Comparison of ENCODE assay signal across 21 cellular contexts in genomic region chr3:24375947-24376384, GRCh38.
DNase-seq lines count a peak whose midpoint lies in the region; ATAC-seq and TF ChIP-seq lines count a peak whose summit lies in the region.
"Had no signal": no experiment of that assay in that cellular context is flagged by ENCODE, and none has a peak within 500 bp of the region (broad histone marks: within the 10 kb centered on the region; RNA-seq: fewer than 3 reads in every experiment).

No MANE protein-coding gene starts in this region.

- no peaks in the 10 kb centered on the region for H3K4me1 Mint-ChIP-seq in activated naive CD4-positive, alpha-beta T cell treated with anti-CD3 and anti-CD28 coated beads, Interleukin-2, amount 10 ng/mL, durations not matched to agents 7 days and 5 days
- H3K4me1 Mint-ChIP-seq: stimulated activated memory B cell treated with anti-CD40 and anti-IgM and Interleukin-4, amounts not matched to agents 10 μg/mL and 1 μg/mL and 100 μg/mL, for 72 hours; T-cell had no signal

- H3K27ac Mint-ChIP-seq in activated naive CD4-positive, alpha-beta T cell treated with anti-CD3 and anti-CD28 coated beads, Interleukin-2, amount 10 ng/mL, durations not matched to agents 7 days and 5 days = no peak overlapping the region
- H3K27ac Mint-ChIP-seq: activated CD8-positive, alpha-beta T cell treated with anti-CD3 and anti-CD28 coated beads, Interleukin-2, amount 10 ng/mL, durations not matched to agents 7 days and 5 days; stimulated activated memory B cell treated with anti-CD40 and anti-IgM and Interleukin-4, amounts not matched to agents 10 μg/mL and 1 μg/mL and 100 μg/mL, for 72 hours; T-cell had no signal

- no peaks in the 10 kb centered on the region for H3K9me3 ChIP-seq in colonic mucosa
- no peaks in the 10 kb centered on the region for H3K9me3 ChIP-seq in muscle layer of colon (ENCODE audit: low read length)
- no peaks in the 10 kb centered on the region for H3K9me3 ChIP-seq in tibial artery
- H3K9me3 ChIP-seq: Peyer's patch, SJCRH30, testis had no signal

- H3K36me3 ChIP-seq in colonic mucosa (no peaks in the 10 kb centered on the region), muscle layer of colon (ENCODE audit: insufficient read depth, low read length) (no peaks in the 10 kb centered on the region), tibial artery (no peaks in the 10 kb centered on the region)
- H3K36me3 ChIP-seq: Peyer's patch, SJCRH30 had no signal

- DNase-seq in NCI-H69 (lab: John Stamatoyannopoulos, UW) = peak; percentile 48
- DNase-seq in colonic mucosa = peak; percentile 57
- no peak for DNase-seq in tibial artery
- no peak for DNase-seq in activated naive CD4-positive, alpha-beta T cell treated with anti-CD3 and anti-CD28 coated beads, Interleukin-2, amount 10 ng/mL, durations not matched to agents 7 days and 5 days
- no peak for DNase-seq in C1 segment of cervical spinal cord (lab: John Stamatoyannopoulos, UW)
- DNase-seq: activated CD4-positive, alpha-beta T cell treated with anti-CD3 and anti-CD28 coated beads for 1 hour; activated CD8-positive, alpha-beta T cell treated with anti-CD3 and anti-CD28 coated beads, Interleukin-2, amount 10 ng/mL, durations not matched to agents 7 days and 5 days; activated gamma-delta T cell; glutamatergic neuron; kidney glomerular epithelial cell; NCI-H510A; nucleus accumbens; Peyer's patch; retina; stimulated activated CD4-positive, alpha-beta T cell treated with anti-CD3 and anti-CD28 coated beads, Interleukin-2, amount 100 ng/mL, for 48 hours; T-cell; testis had no signal

- H3K4me1 ChIP-seq in colonic mucosa = peaks cover 4% of the 10 kb centered on the region
- H3K4me1 ChIP-seq in muscle layer of colon (ENCODE audit: insufficient read depth, low read length) = peaks cover 54% of the 10 kb centered on the region
- peaks cover 0 to 67% (median 26%) of the 10 kb centered on the region in 4 donors for H3K4me1 ChIP-seq in tibial artery
- H3K4me1 ChIP-seq: Peyer's patch, testis had no signal

- no peak for TF ChIP-seq CTCF in colonic mucosa (IDR thresholded peaks at IDR 0.05)
- no peak for TF ChIP-seq CTCF in tibial artery (IDR thresholded peaks at IDR 0.05)

- CTCF ChIA-PET in activated naive CD4-positive, alpha-beta T cell treated with anti-CD3 and anti-CD28 coated beads, Interleukin-2, amount 10 ng/mL, durations not matched to agents 7 days and 5 days (lab: Charles Lee) = no interaction called here

- H3K27ac ChIP-seq in colonic mucosa = no peak overlapping the region
- H3K27ac ChIP-seq in muscle layer of colon (ENCODE audit: low read depth, low read length) = peak overlapping the region; percentile 36
- H3K27ac ChIP-seq in tibial artery = peak overlapping the region; percentile 54 to 58
- H3K27ac ChIP-seq: Peyer's patch, SJCRH30, testis had no signal

- H3K36me3 Mint-ChIP-seq in activated naive CD4-positive, alpha-beta T cell treated with anti-CD3 and anti-CD28 coated beads, Interleukin-2, amount 10 ng/mL, durations not matched to agents 7 days and 5 days = no peaks in the 10 kb centered on the region
- H3K36me3 Mint-ChIP-seq: stimulated activated memory B cell treated with anti-CD40 and anti-IgM and Interleukin-4, amounts not matched to agents 10 μg/mL and 1 μg/mL and 100 μg/mL, for 72 hours; T-cell had no signal

- no peaks in the 10 kb centered on the region for H3K9me3 Mint-ChIP-seq in activated naive CD4-positive, alpha-beta T cell treated with anti-CD3 and anti-CD28 coated beads, Interleukin-2, amount 10 ng/mL, durations not matched to agents 7 days and 5 days
- H3K9me3 Mint-ChIP-seq: stimulated activated memory B cell treated with anti-CD40 and anti-IgM and Interleukin-4, amounts not matched to agents 10 μg/mL and 1 μg/mL and 100 μg/mL, for 72 hours; T-cell had no signal

- intact Hi-C loops in colonic mucosa (cut with DNase I) = no loop called here
- intact Hi-C loops in tibial artery (cut with DNase I; ENCODE audit: low total_unique reads) = no loop called here

- no peaks in the 10 kb centered on the region for H3K27me3 Mint-ChIP-seq in activated naive CD4-positive, alpha-beta T cell treated with anti-CD3 and anti-CD28 coated beads, Interleukin-2, amount 10 ng/mL, durations not matched to agents 7 days and 5 days

- no peaks in the 10 kb centered on the region for H3K27me3 ChIP-seq in colonic mucosa
- H3K27me3 ChIP-seq in muscle layer of colon (ENCODE audit: control insufficient read depth in 1 of 2, insufficient read depth in 2 of 2, low read length in 2 of 2) = no peaks in the 10 kb centered on the region
- H3K27me3 ChIP-seq in tibial artery = no peaks in the 10 kb centered on the region
- H3K27me3 ChIP-seq: Peyer's patch, SJCRH30, testis had no signal

- ATAC-seq in HG03521 (IDR thresholded peaks at IDR 0.05; ENCODE audit: unreplicated experiment) = no peak
- ATAC-seq: activated CD8-positive, alpha-beta T cell treated with anti-CD3 and anti-CD28 coated beads, Interleukin-2, amount 10 ng/mL, durations not matched to agents 7 days and 5 days; stimulated activated memory B cell treated with anti-CD40 and anti-IgM and Interleukin-4, amounts not matched to agents 10 μg/mL and 1 μg/mL and 100 μg/mL, for 72 hours; T-cell had no signal

- H3K4me3 Mint-ChIP-seq in activated naive CD4-positive, alpha-beta T cell treated with anti-CD3 and anti-CD28 coated beads, Interleukin-2, amount 10 ng/mL, durations not matched to agents 7 days and 5 days = no peak overlapping the region
- H3K4me3 Mint-ChIP-seq: activated CD8-positive, alpha-beta T cell treated with anti-CD3 and anti-CD28 coated beads, Interleukin-2, amount 10 ng/mL, durations not matched to agents 7 days and 5 days; stimulated activated memory B cell treated with anti-CD40 and anti-IgM and Interleukin-4, amounts not matched to agents 10 μg/mL and 1 μg/mL and 100 μg/mL, for 72 hours; T-cell had no signal

- H3K4me3 ChIP-seq in colonic mucosa (no peak overlapping the region), muscle layer of colon (ENCODE audit: low read depth in 1 of 2, low read length in 2 of 2) (no peak overlapping the region), tibial artery (no peak overlapping the region)
- H3K4me3 ChIP-seq: Peyer's patch, SJCRH30, testis had no signal

- H3K9ac ChIP-seq in colonic mucosa (ENCODE audit: low read depth in 2 of 2, low read length in 2 of 2) (no peak overlapping the region), muscle layer of colon (ENCODE audit: low read length) (no peak overlapping the region)

Comparison
In these comparisons a context has a peak if more than half of its experiments do, and no peak if none do; other contexts are left out.
1. DNase-seq: peak in NCI-H69 (single experiment) and colonic mucosa (single experiment); none in tibial artery (0 of 2), activated naive CD4-positive, alpha-beta T cell treated with anti-CD3 and anti-CD28 coated beads, Interleukin-2, amount 10 ng/mL, durations not matched to agents 7 days and 5 days (single experiment) and C1 segment of cervical spinal cord (0 of 14).